Comparison of ENCODE assay signal across 8 cellular contexts in genomic region chr15:91100561-91101355, GRCh38. TPM values are rescaled to one million over a fixed set of nuclear protein-coding genes. Genes with fewer than 3 reads are reported as not detected.
A peak's percentile ranks its signal among the peaks of the same experiment; 100 is the strongest.
DNase-seq lines count a peak whose midpoint lies in the region; ATAC-seq and TF ChIP-seq lines count a peak whose summit lies in the region.

No MANE protein-coding gene starts in this region.

- no peak overlapping the region for H3K9ac ChIP-seq in smooth muscle cell (ENCODE audit: low read depth)

- DNase-seq in GM03348 (ENCODE audit: low spot score) (peak; percentile 19), hepatocyte (ENCODE audit: low spot score) (no peak), smooth muscle cell (lab: John Stamatoyannopoulos, UW; ENCODE audit: unreplicated experiment) (no peak), GF-D8 (lab: John Stamatoyannopoulos, UW) (no peak), GM20000 (ENCODE audit: low spot score) (no peak)
- DNase-seq in activated CD8-positive, alpha-beta T cell treated with anti-CD3 and anti-CD28 coated beads for 36 hours: peak; percentile 26

- H3K27me3 ChIP-seq in hepatocyte: peaks cover 83% of the 10 kb centered on the region
- peaks cover 85% of the 10 kb centered on the region for H3K27me3 ChIP-seq in smooth muscle cell (ENCODE audit: low read depth)

- H2AFZ ChIP-seq in hepatocyte (peak overlapping the region; percentile 26), smooth muscle cell (ENCODE audit: low read depth) (peak overlapping the region; percentile 65)

- H3K4me2 ChIP-seq in hepatocyte: peak overlapping the region; percentile 98
- peak overlapping the region; percentile 96 for H3K4me2 ChIP-seq in smooth muscle cell

- ATAC-seq in HG02759 (IDR thresholded peaks at IDR 0.05; ENCODE audit: unreplicated experiment): peak; percentile 19
- ATAC-seq in activated CD8-positive, alpha-beta T cell treated with anti-CD3 and anti-CD28 coated beads for 36 hours: peak; percentile 18
- no peak for ATAC-seq in GM21576 (IDR thresholded peaks at IDR 0.05; ENCODE audit: unreplicated experiment)

- H3K79me2 ChIP-seq in hepatocyte (no peaks in the 10 kb centered on the region), smooth muscle cell (ENCODE audit: low read depth) (no peaks in the 10 kb centered on the region)

- no peaks in the 10 kb centered on the region for H3K9me2 ChIP-seq in hepatocyte (replicated peaks; ENCODE audit: insufficient read depth)

- H3K9me3 ChIP-seq in hepatocyte (ENCODE audit: low read depth) (no peaks in the 10 kb centered on the region), smooth muscle cell (replicated peaks; ENCODE audit: low read depth) (no peaks in the 10 kb centered on the region)

- H3K36me3 Mint-ChIP-seq in activated CD8-positive, alpha-beta T cell treated with anti-CD3 and anti-CD28 coated beads for 36 hours (ENCODE audit: low read depth): no peaks in the 10 kb centered on the region

- no peak for TF ChIP-seq CTCF in activated CD8-positive, alpha-beta T cell treated with anti-CD3 and anti-CD28 coated beads for 36 hours (IDR thresholded peaks at IDR 0.05)
- TF ChIP-seq CTCF in hepatocyte (IDR thresholded peaks at IDR 0.05; ENCODE audit: poor library complexity) (no peak), smooth muscle cell (IDR thresholded peaks at IDR 0.05; ENCODE audit: borderline replicate concordance, insufficient read depth, poor library complexity, severe bottlenecking) (no peak), GM20000 (IDR thresholded peaks at IDR 0.05; ENCODE audit: extremely low read depth, missing control alignments) (no peak)

- CTCF ChIA-PET in activated CD8-positive, alpha-beta T cell treated with anti-CD3 and anti-CD28 coated beads for 36 hours (lab: Charles Lee): interaction anchor here (0.6 to 2.3 kb wide), 11 partner anchors 8 to 755 kb away, joined by 3 to 9 read pairs (median 5); no protein-coding TSS in a partner anchor

- H3K27ac ChIP-seq in hepatocyte: no peak overlapping the region
- no peak overlapping the region for H3K27ac ChIP-seq in smooth muscle cell (ENCODE audit: low read depth)

- no peaks in the 10 kb centered on the region for H4K20me1 ChIP-seq in hepatocyte (ENCODE audit: insufficient read depth, poor library complexity, severe bottlenecking)
- H4K20me1 ChIP-seq in smooth muscle cell (ENCODE audit: low read depth): no peaks in the 10 kb centered on the region

- peaks cover 6% of the 10 kb centered on the region for H3K4me1 ChIP-seq in hepatocyte (ENCODE audit: insufficient read depth)
- H3K4me1 ChIP-seq in smooth muscle cell (ENCODE audit: low read depth): peaks cover 8% of the 10 kb centered on the region

- intact Hi-C loops in activated CD8-positive, alpha-beta T cell treated with anti-CD3 and anti-CD28 coated beads for 36 hours (cut with micrococcal nuclease): no loop called here

- no peaks in the 10 kb centered on the region for H3F3A ChIP-seq in smooth muscle cell (ENCODE audit: low read depth)

- POLR2A ChIA-PET in activated CD8-positive, alpha-beta T cell treated with anti-CD3 and anti-CD28 coated beads for 36 hours (lab: Charles Lee): interaction anchor here (1.0 kb wide), 1 partner anchor 9 kb away, joined by 3 read pairs; no protein-coding TSS in a partner anchor

- WGBS in hepatocyte (ENCODE audit: low lambda C conversion rate, missing lambda C conversion rate): 13% methylated on average over 22 of the region's 22 CpGs
- 19% methylated on average over 21 of the region's 22 CpGs for WGBS in smooth muscle cell (ENCODE audit: low lambda C conversion rate)

- peak overlapping the region; percentile 61 for H3K4me3 ChIP-seq in hepatocyte
- peak overlapping the region; percentile 54 for H3K4me3 ChIP-seq in smooth muscle cell

- H3K27me3 Mint-ChIP-seq in activated CD8-positive, alpha-beta T cell treated with anti-CD3 and anti-CD28 coated beads for 36 hours: peaks cover 62% of the 10 kb centered on the region

- peak overlapping the region; percentile 66 for H3K4me3 Mint-ChIP-seq in activated CD8-positive, alpha-beta T cell treated with anti-CD3 and anti-CD28 coated beads for 36 hours

- no peak overlapping the region for H3K27ac Mint-ChIP-seq in activated CD8-positive, alpha-beta T cell treated with anti-CD3 and anti-CD28 coated beads for 36 hours

- H3K4me1 Mint-ChIP-seq in activated CD8-positive, alpha-beta T cell treated with anti-CD3 and anti-CD28 coated beads for 36 hours (ENCODE audit: low read depth): peaks cover 9% of the 10 kb centered on the region

- H3K36me3 ChIP-seq in hepatocyte (replicated peaks; ENCODE audit: insufficient read depth, low read depth) (no peaks in the 10 kb centered on the region), smooth muscle cell (ENCODE audit: low read depth) (no peaks in the 10 kb centered on the region)

- H3K9me3 Mint-ChIP-seq in activated CD8-positive, alpha-beta T cell treated with anti-CD3 and anti-CD28 coated beads for 36 hours: no peaks in the 10 kb centered on the region

RNA-seq across cellular contexts. Expression of gene SV2B, which starts 0.7 kb away (rescaled TPM):
- not detected for total RNA-seq in activated CD8-positive, alpha-beta T cell treated with anti-CD3 and anti-CD28 coated beads for 36 hours
- total RNA-seq in hepatocyte (0.56 and 2.2 TPM in 2 replicates), smooth muscle cell (not detected in 2 replicates)
- polyA plus RNA-seq in hepatocyte (0.17 TPM in 1 of 2 replicates, not detected in the other), smooth muscle cell (not detected in 2 replicates)

Comparison
In these comparisons a context has a peak if more than half of its experiments do, and no peak if none do; other contexts are left out.
1. DNase-seq: peak in GM03348 (single experiment) and activated CD8-positive, alpha-beta T cell treated with anti-CD3 and anti-CD28 coated beads for 36 hours (single experiment); none in hepatocyte (single experiment), smooth muscle cell (single experiment), GF-D8 (single experiment) and GM20000 (single experiment).